Comparison of ENCODE assay signal across 1 cellular context in genomic region chr9:122128432-122129343, GRCh38.
A peak's percentile ranks its signal among the peaks of the same experiment; 100 is the strongest.
TF ChIP-seq lines count a peak whose summit lies in the region.

No MANE protein-coding gene starts in this region.

TF ChIP-seq in HepG2, 621 proteins besides CTCF, POLR2A, EP300 and RAD21:
- TF ChIP-seq ZNF768 (CRISPR knock-in tag; IDR thresholded peaks at IDR 0.05) (peak; percentile 37; the same call in 1 of the 2 replicates), ADNP (CRISPR knock-in tag; IDR thresholded peaks at IDR 0.05) (no peak)
TF ChIP-seq in HepG2: peak in this region for 1.
